9 cellular contexts compared by ENCODE assay signal in genomic region chr19:18279266-18279515, GRCh38. TPM values are rescaled to one million over a fixed set of nuclear protein-coding genes. Genes with fewer than 3 reads are reported as not detected.
A peak's percentile ranks its signal among the peaks of the same experiment; 100 is the strongest.
DNase-seq lines count a peak whose midpoint lies in the region; ATAC-seq and TF ChIP-seq lines count a peak whose summit lies in the region.
"Had no signal": no experiment of that assay in that cellular context is flagged by ENCODE, and none has a peak within 500 bp of the region (broad histone marks: within the 10 kb centered on the region; RNA-seq: fewer than 3 reads in every experiment).

No MANE protein-coding gene starts in this region.

- H3K9me3 Mint-ChIP-seq in T-cell = no peaks in the 10 kb centered on the region

- no peak for TF ChIP-seq POLR2A in sigmoid colon (IDR thresholded peaks at IDR 0.05)

- H3K9me3 ChIP-seq in sigmoid colon = no peaks in the 10 kb centered on the region

- H3K27me3 ChIP-seq in sigmoid colon = no peaks in the 10 kb centered on the region

- H3K4me3 ChIP-seq in GM12865 (ENCODE audit: low read depth, low read length) = peak overlapping the region; percentile 79
- peak overlapping the region; percentile 96 for H3K4me3 ChIP-seq in fibroblast of the aortic adventitia (ENCODE audit: low read depth, low read length)
- peak overlapping the region; percentile 77 to 98 (median 97) for H3K4me3 ChIP-seq in sigmoid colon

- POLR2A ChIA-PET in T-cell (lab: Charles Lee) = interaction anchor here (0.6 to 5.1 kb wide), 17 partner anchors 12 to 858 kb away, joined by 3 to 95 read pairs (median 7); partner anchors contain the start of genes LSM4 (in 2 of the 2) and MPV17L2 (in 1 of the 2)

- no peak for TF ChIP-seq EP300 in sigmoid colon (IDR thresholded peaks at IDR 0.05)

- 1 to 3% methylated on average over 5 of the region's 5 CpGs for WGBS in sigmoid colon, 2 donors

- peak overlapping the region; percentile 97 to 100 (median 100) for H3K27ac ChIP-seq in sigmoid colon

- intact Hi-C loops in sigmoid colon (cut with DNase I) = loop anchor here (1.0 to 5.0 kb wide), 3 partner anchors 44 to 63 kb away; partner anchors contain the start of genes LSM4 and PGPEP1

- no peak for DNase-seq in GM12865 (ENCODE audit: low read depth)
- DNase-seq in T-cell = no peak
- no peak for DNase-seq in fibroblast of the aortic adventitia (ENCODE audit: low read depth)
- DNase-seq in sigmoid colon = no peak

- TF ChIP-seq CTCF in GM12865 (IDR thresholded peaks at IDR 0.05; ENCODE audit: insufficient read depth, low read depth, low read length, missing control alignments) (no peak), fibroblast of the aortic adventitia (IDR thresholded peaks at IDR 0.05; ENCODE audit: insufficient read depth, low read length) (no peak), sigmoid colon (IDR thresholded peaks at IDR 0.05) (no peak)

- ATAC-seq in T-cell (replicated peaks in 1 of 4) (no peak), HG03039 (IDR thresholded peaks at IDR 0.05; ENCODE audit: unreplicated experiment) (no peak), HG03521 (IDR thresholded peaks at IDR 0.05; ENCODE audit: unreplicated experiment) (no peak), GM21786 (IDR thresholded peaks at IDR 0.05; ENCODE audit: unreplicated experiment) (no peak), HG02840 (IDR thresholded peaks at IDR 0.05; ENCODE audit: low FRiP score, unreplicated experiment) (no peak)

- peaks cover 49 to 54% (median 53%) of the 10 kb centered on the region in 3 donors for H3K4me1 Mint-ChIP-seq in T-cell

- peaks cover 15% of the 10 kb centered on the region for H3K36me3 Mint-ChIP-seq in T-cell

- CTCF ChIA-PET in T-cell (lab: Charles Lee) = interaction anchor here (0.5 to 4.2 kb wide), 9 partner anchors 18 to 271 kb away, joined by 3 to 37 read pairs (median 5); partner anchors contain the start of genes ARRDC2 (in 1 of the 2), LSM4 (in 1 of the 2) and MPV17L2 (in 1 of the 2)

- no peaks in the 10 kb centered on the region for H3K27me3 Mint-ChIP-seq in T-cell

- H3K4me3 Mint-ChIP-seq in T-cell = peak overlapping the region; percentile 94 to 98 (median 96)

- peaks cover 0 to 12% (median 10%) of the 10 kb centered on the region in 4 donors for H3K36me3 ChIP-seq in sigmoid colon

- H3K4me1 ChIP-seq in sigmoid colon = peaks cover 0 to 66% (median 62%) of the 10 kb centered on the region in 4 donors

- peak overlapping the region; percentile 98 to 99 for H3K27ac Mint-ChIP-seq in T-cell

RNA-seq across cellular contexts. Expression of gene JUND, which starts 2.2 kb away (rescaled TPM):
- total RNA-seq in T-cell (1,000 to 10,000 TPM in 1 of 5 donors, 100 to 1,000 TPM in 4; 247 to 1,161 (median 272) TPM), fibroblast of the aortic adventitia (ENCODE audit: low replicate concordance) (61.9 and 85.6 TPM in 2 replicates), sigmoid colon (100 to 1,000 TPM; 163 to 369 (median 230) TPM)
- polyA plus RNA-seq in sigmoid colon = 100 to 1,000 TPM; 179 to 221 (median 180) TPM

RNA-seq across cellular contexts. Expression of gene IQCN, which starts 4.9 kb away (rescaled TPM):
- total RNA-seq in T-cell = 10 to 100 TPM in 2 of 5 donors, 1 to 10 TPM in 3; 4.1 to 42.8 (median 6.3) TPM
- 1.5 and 4.4 TPM in 2 replicates for total RNA-seq in fibroblast of the aortic adventitia (ENCODE audit: low replicate concordance)
- 1 to 10 TPM; 1.4 to 5.8 (median 2.9) TPM for total RNA-seq in sigmoid colon
- polyA plus RNA-seq in sigmoid colon = 1 to 10 TPM; 1.2 to 4.4 (median 3.4) TPM

RNA-seq across cellular contexts. Expression of gene LSM4, which starts 43.7 kb away (rescaled TPM):
- total RNA-seq in T-cell (10 to 100 TPM; 58.5 to 82.7 (median 69.1) TPM), fibroblast of the aortic adventitia (ENCODE audit: low replicate concordance) (113 and 119 TPM in 2 replicates), sigmoid colon (100 to 1,000 TPM in 3 of 4 donors, 10 to 100 TPM in 1; 89.1 to 144 (median 119) TPM)
- 100 to 1,000 TPM; 214 to 285 (median 256) TPM for polyA plus RNA-seq in sigmoid colon

RNA-seq across cellular contexts. Expression of gene PDE4C, which starts 53.0 kb away (rescaled TPM):
- not detected for total RNA-seq in T-cell
- not detected in 2 replicates for total RNA-seq in fibroblast of the aortic adventitia (ENCODE audit: low replicate concordance)
- 1 to 10 TPM; 1.8 to 8.6 (median 4.5) TPM for total RNA-seq in sigmoid colon
- 1 to 10 TPM in 1 of 3 donors, not detected in 2; 4.0 TPM for polyA plus RNA-seq in sigmoid colon
- total RNA-seq: activated CD8-positive, alpha-beta memory T cell treated with anti-CD3 and anti-CD28 coated beads for 36 hours had no signal
